ENCODE assay signal across 8 cellular contexts in the genomic region with DNA sequence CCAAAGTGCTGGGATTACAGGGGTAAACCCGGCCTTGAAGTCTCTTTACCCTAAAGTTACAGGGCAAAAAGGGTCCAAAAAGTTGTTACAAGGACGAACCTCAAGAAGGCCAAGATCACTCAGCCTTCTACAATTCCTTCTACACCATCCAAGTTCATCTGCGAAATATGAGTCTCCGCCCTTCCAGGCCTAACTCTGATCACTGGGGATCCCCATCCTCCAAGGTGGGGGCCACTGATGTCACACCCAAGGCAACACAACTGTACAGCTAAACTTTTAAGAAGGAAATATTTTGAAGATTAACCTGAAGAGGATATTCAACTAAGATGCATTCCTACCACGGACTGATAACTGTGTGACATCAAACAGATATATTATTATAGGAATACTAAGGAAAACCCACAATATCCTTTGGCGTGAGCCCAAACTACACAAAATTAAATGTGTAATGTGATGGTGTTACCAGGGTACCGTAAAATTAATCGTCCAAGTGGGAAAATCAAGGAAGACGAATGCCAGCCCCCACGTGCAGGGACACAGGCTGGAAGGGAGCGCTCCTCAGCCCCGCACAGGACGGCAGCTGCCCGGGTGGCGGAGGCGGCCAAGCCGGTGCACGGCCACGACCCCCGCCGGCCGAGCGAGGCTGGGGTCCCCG. TPM values are rescaled to one million over a fixed set of nuclear protein-coding genes. Genes with fewer than 3 reads are reported as not detected.
DNase-seq lines count a peak whose midpoint lies in the region; ATAC-seq and TF ChIP-seq lines count a peak whose summit lies in the region.

No MANE protein-coding gene starts in this region.

- peak; percentile 3 for ATAC-seq in GM21360 (IDR thresholded peaks at IDR 0.05; ENCODE audit: unreplicated experiment)

- intact Hi-C loops in thyroid gland (cut with DNase I): loop anchor here (10.0 kb wide), 1 partner anchor 67 kb away; no protein-coding TSS in a partner anchor

- no peaks in the 10 kb centered on the region for H3K27me3 ChIP-seq in adipocyte (replicated peaks; ENCODE audit: control insufficient read depth, insufficient read depth, low read length)
- no peaks in the 10 kb centered on the region for H3K27me3 ChIP-seq in layer of hippocampus (ENCODE audit: control insufficient read depth, insufficient read depth, low read length)
- no peaks in the 10 kb centered on the region for H3K27me3 ChIP-seq in thyroid gland

- no peak for TF ChIP-seq POLR2A in thyroid gland (IDR thresholded peaks at IDR 0.05)

- H3K27ac ChIP-seq in layer of hippocampus (ENCODE audit: low read depth, low read length) (peak overlapping the region; percentile 75), thyroid gland (no peak overlapping the region)

- H3K4me3 ChIP-seq in adipocyte (ENCODE audit: low read length): peak overlapping the region; percentile 85
- peak overlapping the region; percentile 58 to 88 (median 62) for H3K4me3 ChIP-seq in thyroid gland (replicated peaks in 1 of 3)

- 36 to 38% methylated on average over 10 of the region's 24 CpGs for WGBS in thyroid gland, 2 donors

- TF ChIP-seq CTCF in thyroid gland (IDR thresholded peaks at IDR 0.05): no peak

- H3K9me3 ChIP-seq in adipocyte (ENCODE audit: control insufficient read depth, low read length): no peaks in the 10 kb centered on the region
- H3K9me3 ChIP-seq in thyroid gland: no peaks in the 10 kb centered on the region

- peak; percentile 16 for DNase-seq in ELR (ENCODE audit: low read depth)
- peak; percentile 6 for DNase-seq in HK-2 (ENCODE audit: unreplicated experiment)
- DNase-seq in adipocyte (ENCODE audit: low read depth): peak; percentile 34
- DNase-seq in thyroid gland: no peak
- DNase-seq in SIG-M5 (lab: John Stamatoyannopoulos, UW): no peak
- no peak for DNase-seq in NCI-H2196 treated with DMSO at 0.1 percent for 48 hours (lab: John Stamatoyannopoulos, UW; ENCODE audit: unreplicated experiment)

- H3K9ac ChIP-seq in adipocyte (ENCODE audit: low read length): peak overlapping the region; percentile 84

- H3K36me3 ChIP-seq in adipocyte (ENCODE audit: control insufficient read depth, insufficient read depth, low read length, severe bottlenecking) (peaks cover 17% of the 10 kb centered on the region), thyroid gland (peaks cover 0 to 9% of the 10 kb centered on the region in 2 donors)

- H3K4me1 ChIP-seq in adipocyte (ENCODE audit: control insufficient read depth, insufficient read depth, low read length): peaks cover 13% of the 10 kb centered on the region
- H3K4me1 ChIP-seq in thyroid gland: peaks cover 3 to 10% of the 10 kb centered on the region in 2 donors

RNA-seq across cellular contexts. Expression of gene PAXIP1, which starts 1.0 kb away (rescaled TPM):
- total RNA-seq in thyroid gland: 10 to 100 TPM; 13.2 to 14.9 (median 13.6) TPM

Comparison
In these comparisons a context has a peak if more than half of its experiments do, and no peak if none do; other contexts are left out.
1. DNase-seq: peak in ELR (single experiment), HK-2 (single experiment) and adipocyte (single experiment); none in thyroid gland (0 of 2), SIG-M5 (single experiment) and NCI-H2196 treated with DMSO at 0.1 percent for 48 hours (single experiment).